ENCODE assay signal across 18 cellular contexts in genomic region chrX:110954428-110954827, GRCh38.
DNase-seq lines count a peak whose midpoint lies in the region; TF ChIP-seq lines count a peak whose summit lies in the region.
"Had no signal": no experiment of that assay in that cellular context is flagged by ENCODE, and none has a peak within 500 bp of the region (broad histone marks: within the 10 kb centered on the region; RNA-seq: fewer than 3 reads in every experiment).

No MANE protein-coding gene starts in this region.

- TF ChIP-seq CTCF in MCF 10A (IDR thresholded peaks at IDR 0.05; ENCODE audit: unreplicated experiment) (no peak), mammary epithelial cell (conservative IDR thresholded peaks at IDR 0.05 in 1 of 2, IDR thresholded peaks at IDR 0.05 in 1 of 2; ENCODE audit: extremely low read depth in 1 of 2, insufficient read depth in 1 of 2, low read depth in 1 of 2, low read length in 2 of 2) (no peak), fibroblast of villous mesenchyme (IDR thresholded peaks at IDR 0.05; ENCODE audit: insufficient read depth, low read depth, low read length) (no peak), nephron (IDR thresholded peaks at IDR 0.05; ENCODE audit: unreplicated experiment in 3 of 3) (no peak)

- H3K4me1 Mint-ChIP-seq in MCF 10A (ENCODE audit: insufficient read depth, unreplicated experiment) (peaks cover 16% of the 10 kb centered on the region), nephron (peaks cover 43% of the 10 kb centered on the region)

- H3K79me2 ChIP-seq in mammary epithelial cell (ENCODE audit: insufficient read depth, low read length): no peaks in the 10 kb centered on the region

- intact Hi-C loops in MCF 10A (cut with micrococcal nuclease): no loop called here
- intact Hi-C loops in mammary epithelial cell (cut with micrococcal nuclease): no loop called here

- H3K4me2 ChIP-seq in mammary epithelial cell (ENCODE audit: insufficient read depth, low read depth, low read length): no peak overlapping the region
- H3K4me2 ChIP-seq: A549 had no signal

- dilution Hi-C loops in mammary epithelial cell (cut with HindIII; ENCODE audit: low sequenced_read_pairs): no loop called here

- no peaks in the 10 kb centered on the region for H3K4me1 ChIP-seq in mammary epithelial cell (ENCODE audit: insufficient read depth, low read length)
- H3K4me1 ChIP-seq: A549, Caco-2 had no signal

- H3K9ac ChIP-seq in mammary epithelial cell (ENCODE audit: insufficient read depth, low read length): no peak overlapping the region
- H3K9ac ChIP-seq: GM23248 had no signal

- no peaks in the 10 kb centered on the region for H3K27me3 ChIP-seq in mammary epithelial cell (ENCODE audit: insufficient read depth, low read length)

- POLR2A ChIA-PET in MCF 10A (lab: Yijun Ruan, JAX): interaction anchor here (0.9 to 1.3 kb wide), 2 partner anchors 13 to 14 kb away, joined by 3 to 5 read pairs; no protein-coding TSS in a partner anchor

- no peak overlapping the region for H3K27ac ChIP-seq in mammary epithelial cell (ENCODE audit: insufficient read depth, low read depth, low read length)
- H3K27ac ChIP-seq: 22Rv1, A549, C4-2B, GM23248 had no signal

- no peaks in the 10 kb centered on the region for H4K20me1 ChIP-seq in mammary epithelial cell (ENCODE audit: insufficient read depth, low read length)

- H2AFZ ChIP-seq in mammary epithelial cell (ENCODE audit: low read depth, low read length): no peak overlapping the region
- H2AFZ ChIP-seq: GM23248 had no signal

- H3K4me3 Mint-ChIP-seq in MCF 10A (ENCODE audit: unreplicated experiment) (no peak overlapping the region), nephron (peak overlapping the region in 1 of 3 experiments; percentile 7)
- H3K4me3 Mint-ChIP-seq: CD4-positive, alpha-beta T cell had no signal

- no peak for DNase-seq in MCF 10A (ENCODE audit: unreplicated experiment)
- no peak for DNase-seq in mammary epithelial cell
- peak; percentile 1 for DNase-seq in fibroblast of villous mesenchyme (ENCODE audit: low read depth)
- DNase-seq in NCI-H345 treated with DMSO at 0.1 percent for 48 hours (lab: John Stamatoyannopoulos, UW; ENCODE audit: unreplicated experiment): no peak
- DNase-seq in NCI-H1930 (lab: John Stamatoyannopoulos, UW): no peak
- DNase-seq in NCI-H526 (lab: John Stamatoyannopoulos, UW): no peak
- DNase-seq: AML-193; Caco-2; CD4-positive, alpha-beta T cell; DMS79; GDM1; GM23248; IMR-90 had no signal

- H3K9me3 Mint-ChIP-seq in MCF 10A (ENCODE audit: unreplicated experiment): no peaks in the 10 kb centered on the region
- no peaks in the 10 kb centered on the region for H3K9me3 Mint-ChIP-seq in nephron
- H3K9me3 Mint-ChIP-seq: CD4-positive, alpha-beta T cell had no signal

- no TSS peak for BruUV-seq in MCF 10A (replicated peaks; lab: Mats Ljungman, UMichigan)
- BruUV-seq in mammary epithelial cell (replicated peaks; lab: Mats Ljungman, UMichigan): no TSS peak

- H3K36me3 Mint-ChIP-seq in MCF 10A (ENCODE audit: insufficient read depth, unreplicated experiment): peaks cover 17% of the 10 kb centered on the region
- H3K36me3 Mint-ChIP-seq in nephron (ENCODE audit: low read depth): no peaks in the 10 kb centered on the region

- peaks cover 49% of the 10 kb centered on the region for H3K27me3 Mint-ChIP-seq in MCF 10A (ENCODE audit: insufficient read depth, unreplicated experiment)
- H3K27me3 Mint-ChIP-seq in nephron (ENCODE audit: low read depth): no peaks in the 10 kb centered on the region
- H3K27me3 Mint-ChIP-seq: CD4-positive, alpha-beta T cell had no signal

- no peaks in the 10 kb centered on the region for H3K36me3 ChIP-seq in mammary epithelial cell (ENCODE audit: insufficient read depth, low read length)
- H3K36me3 ChIP-seq: HAP-1 had no signal

- in situ Hi-C loops in mammary epithelial cell (cut with MboI; ENCODE audit: low sequenced_read_pairs in 2 of 2): no loop called here

- CTCF ChIA-PET in MCF 10A (lab: Yijun Ruan, JAX) (no interaction called here), mammary epithelial cell (lab: Charles Lee; ENCODE audit: low non-redundant PET) (no interaction called here)

- H3K9me3 ChIP-seq in mammary epithelial cell (replicated peaks; ENCODE audit: insufficient read depth, low read length): no peaks in the 10 kb centered on the region
- H3K9me3 ChIP-seq: A549, Caco-2, HAP-1 had no signal

- H3K27ac Mint-ChIP-seq in MCF 10A (ENCODE audit: low read depth, unreplicated experiment): peak overlapping the region; percentile 59
- H3K27ac Mint-ChIP-seq in nephron: peak overlapping the region in 2 of 3 experiments; percentile 74 to 78
- H3K27ac Mint-ChIP-seq: CD4-positive, alpha-beta T cell had no signal

- no peak overlapping the region for H3K4me3 ChIP-seq in mammary epithelial cell (replicated peaks in 1 of 3; ENCODE audit: insufficient read depth in 1 of 3, low read depth in 2 of 3, low read length in 3 of 3)
- no peak overlapping the region for H3K4me3 ChIP-seq in fibroblast of villous mesenchyme (ENCODE audit: low read depth, low read length)
- H3K4me3 ChIP-seq: A549, GM23248, HAP-1 had no signal
